1 cellular context compared by ENCODE assay signal in the genomic region with DNA sequence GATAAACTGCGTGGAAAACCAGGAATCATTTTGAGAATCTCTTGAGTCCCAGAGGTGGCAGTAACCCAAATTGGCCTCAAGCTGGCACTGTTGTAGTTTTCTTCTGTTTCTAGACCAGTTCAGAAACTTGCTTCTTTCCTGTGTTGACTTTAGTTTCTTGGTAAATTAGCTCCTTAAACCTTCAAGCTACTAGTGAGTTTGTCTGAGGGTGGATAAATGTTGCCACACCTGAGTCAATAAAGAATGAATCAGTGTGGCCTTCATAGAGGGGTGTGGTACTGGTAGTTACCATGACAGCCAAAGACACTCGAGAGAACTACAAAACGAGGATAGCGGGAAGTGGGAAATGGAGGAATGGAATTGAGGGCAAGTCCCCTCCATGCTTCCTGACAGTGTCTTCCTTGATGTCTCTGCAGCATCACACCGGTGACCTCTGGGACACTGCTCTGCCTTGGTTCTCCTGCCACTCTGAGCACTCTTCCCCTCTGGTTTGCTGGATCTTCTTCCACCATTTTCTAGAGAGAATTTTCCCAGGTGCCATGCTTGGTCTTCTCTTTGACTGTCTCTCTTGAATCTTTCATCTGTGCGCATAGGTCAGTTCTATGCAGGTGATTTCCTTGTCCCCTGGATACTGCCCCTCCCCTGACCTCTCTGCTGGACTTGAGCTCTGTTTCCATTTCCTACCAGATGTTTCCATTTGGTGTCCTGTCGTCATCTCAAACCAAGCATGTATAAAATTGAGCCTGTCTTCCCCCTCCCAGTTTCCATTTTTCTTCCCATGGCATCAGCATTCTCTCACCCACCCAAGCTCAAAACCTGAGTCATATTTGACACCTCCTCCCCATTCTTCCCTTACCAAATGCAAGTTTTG.
TF ChIP-seq lines count a peak whose summit lies in the region.

No MANE protein-coding gene starts in this region.

TF ChIP-seq in HepG2, 621 proteins besides CTCF, POLR2A, EP300 and RAD21:
- TF ChIP-seq, protein P1, sequence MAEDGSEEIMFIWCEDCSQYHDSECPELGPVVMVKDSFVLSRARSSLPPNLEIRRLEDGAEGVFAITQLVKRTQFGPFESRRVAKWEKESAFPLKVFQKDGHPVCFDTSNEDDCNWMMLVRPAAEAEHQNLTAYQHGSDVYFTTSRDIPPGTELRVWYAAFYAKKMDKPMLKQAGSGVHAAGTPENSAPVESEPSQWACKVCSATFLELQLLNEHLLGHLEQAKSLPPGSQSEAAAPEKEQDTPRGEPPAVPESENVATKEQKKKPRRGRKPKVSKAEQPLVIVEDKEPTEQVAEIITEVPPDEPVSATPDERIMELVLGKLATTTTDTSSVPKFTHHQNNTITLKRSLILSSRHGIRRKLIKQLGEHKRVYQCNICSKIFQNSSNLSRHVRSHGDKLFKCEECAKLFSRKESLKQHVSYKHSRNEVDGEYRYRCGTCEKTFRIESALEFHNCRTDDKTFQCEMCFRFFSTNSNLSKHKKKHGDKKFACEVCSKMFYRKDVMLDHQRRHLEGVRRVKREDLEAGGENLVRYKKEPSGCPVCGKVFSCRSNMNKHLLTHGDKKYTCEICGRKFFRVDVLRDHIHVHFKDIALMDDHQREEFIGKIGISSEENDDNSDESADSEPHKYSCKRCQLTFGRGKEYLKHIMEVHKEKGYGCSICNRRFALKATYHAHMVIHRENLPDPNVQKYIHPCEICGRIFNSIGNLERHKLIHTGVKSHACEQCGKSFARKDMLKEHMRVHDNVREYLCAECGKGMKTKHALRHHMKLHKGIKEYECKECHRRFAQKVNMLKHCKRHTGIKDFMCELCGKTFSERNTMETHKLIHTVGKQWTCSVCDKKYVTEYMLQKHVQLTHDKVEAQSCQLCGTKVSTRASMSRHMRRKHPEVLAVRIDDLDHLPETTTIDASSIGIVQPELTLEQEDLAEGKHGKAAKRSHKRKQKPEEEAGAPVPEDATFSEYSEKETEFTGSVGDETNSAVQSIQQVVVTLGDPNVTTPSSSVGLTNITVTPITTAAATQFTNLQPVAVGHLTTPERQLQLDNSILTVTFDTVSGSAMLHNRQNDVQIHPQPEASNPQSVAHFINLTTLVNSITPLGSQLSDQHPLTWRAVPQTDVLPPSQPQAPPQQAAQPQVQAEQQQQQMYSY (CRISPR knock-in tag; IDR thresholded peaks at IDR 0.05), result peak; percentile 91
- TF ChIP-seq ATAD3A (CRISPR knock-in tag; IDR thresholded peaks at IDR 0.05) (no peak), RFX3 (CRISPR knock-in tag; IDR thresholded peaks at IDR 0.05) (peak; percentile 62; the same call in 1 of the 2 replicates), ZSCAN20 (CRISPR knock-in tag; IDR thresholded peaks at IDR 0.05; ENCODE audit: borderline replicate concordance) (no peak), FOXA1 (IDR thresholded peaks at IDR 0.05) (0 out of 2 replicates have a peak, but pooled peaks have one; percentile 16), FOXA1 (CRISPR knock-in tag; IDR thresholded peaks at IDR 0.05) (peak; percentile 63), STAG1 (CRISPR knock-in tag; IDR thresholded peaks at IDR 0.05) (peak; percentile 42), CEBPB (IDR thresholded peaks at IDR 0.05; ENCODE audit: borderline replicate concordance, low read depth, low read length) (peak; percentile 68), FOSL2 (CRISPR knock-in tag; IDR thresholded peaks at IDR 0.05) (peak; percentile 77; the same call in 1 of the 2 replicates), ZNF17 (CRISPR knock-in tag; IDR thresholded peaks at IDR 0.05) (no peak), KDM5A (IDR thresholded peaks at IDR 0.05; ENCODE audit: borderline replicate concordance, low read length) (no peak), RARA (CRISPR knock-in tag; IDR thresholded peaks at IDR 0.05) (0 out of 2 replicates have a peak, but pooled peaks have one; percentile 6), TBP (CRISPR knock-in tag; IDR thresholded peaks at IDR 0.05) (no peak), FOXA3 (CRISPR knock-in tag; IDR thresholded peaks at IDR 0.05) (peak; percentile 68), RFX1 (IDR thresholded peaks at IDR 0.05) (peak; percentile 65)
- TF ChIP-seq, protein P2, sequence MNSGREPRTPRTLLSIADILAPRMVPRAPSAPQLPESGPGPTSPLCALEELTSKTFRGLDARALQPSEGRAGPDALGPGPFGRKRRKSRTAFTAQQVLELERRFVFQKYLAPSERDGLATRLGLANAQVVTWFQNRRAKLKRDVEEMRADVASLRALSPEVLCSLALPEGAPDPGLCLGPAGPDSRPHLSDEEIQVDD (CRISPR knock-in tag; IDR thresholded peaks at IDR 0.05; ENCODE audit: borderline replicate concordance), result no peak
- TF ChIP-seq, protein P3, sequence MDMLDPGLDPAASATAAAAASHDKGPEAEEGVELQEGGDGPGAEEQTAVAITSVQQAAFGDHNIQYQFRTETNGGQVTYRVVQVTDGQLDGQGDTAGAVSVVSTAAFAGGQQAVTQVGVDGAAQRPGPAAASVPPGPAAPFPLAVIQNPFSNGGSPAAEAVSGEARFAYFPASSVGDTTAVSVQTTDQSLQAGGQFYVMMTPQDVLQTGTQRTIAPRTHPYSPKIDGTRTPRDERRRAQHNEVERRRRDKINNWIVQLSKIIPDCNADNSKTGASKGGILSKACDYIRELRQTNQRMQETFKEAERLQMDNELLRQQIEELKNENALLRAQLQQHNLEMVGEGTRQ (IDR thresholded peaks at IDR 0.05; ENCODE audit: low read depth, low read length), result no peak
- TF ChIP-seq, protein P3 (CRISPR knock-in tag; IDR thresholded peaks at IDR 0.05; ENCODE audit: borderline replicate concordance), result no peak
